8 cellular contexts compared by ENCODE assay signal in genomic region chr16:50245417-50246298, GRCh38. TPM values are rescaled to one million over a fixed set of nuclear protein-coding genes. Genes with fewer than 3 reads are reported as not detected.
DNase-seq lines count a peak whose midpoint lies in the region; ATAC-seq and TF ChIP-seq lines count a peak whose summit lies in the region.

No MANE protein-coding gene starts in this region.

- H3K79me1 ChIP-seq in IMR-90 (ENCODE audit: low read depth in 1 of 2, low read length in 2 of 2), result no peaks in the 10 kb centered on the region

- no peak overlapping the region for H3K9ac ChIP-seq in IMR-90 (ENCODE audit: low read depth, low read length)

- no peak overlapping the region for H3K18ac ChIP-seq in IMR-90 (ENCODE audit: low read depth, low read length)

- H4K8ac ChIP-seq in IMR-90 (ENCODE audit: low read depth in 2 of 2, low read length in 2 of 2), result peak overlapping the region; percentile 38 to 84; a peak in 2 of 4 replicates

- no peak overlapping the region for H2BK15ac ChIP-seq in IMR-90 (ENCODE audit: low read depth, low read length)

- no TSS peak for BruUV-seq in IMR-90 (replicated peaks; lab: Mats Ljungman, UMichigan)

- peaks cover 5% of the 10 kb centered on the region for H3K4me1 Mint-ChIP-seq in activated B cell treated with CpG ODN at 0.5 μM for 24 hours

- H3K36me3 ChIP-seq in DOHH2 (ENCODE audit: control insufficient read depth, low read length) (no peaks in the 10 kb centered on the region), IMR-90 (ENCODE audit: control insufficient read depth, insufficient read depth, low read length) (no peaks in the 10 kb centered on the region), lower lobe of right lung (no peaks in the 10 kb centered on the region)

- peaks cover 3% of the 10 kb centered on the region for H3K27me3 Mint-ChIP-seq in activated B cell treated with CpG ODN at 0.5 μM for 24 hours

- H2BK120ac ChIP-seq in IMR-90 (ENCODE audit: low read depth, low read length), result peak overlapping the region; percentile 47; the same call in 1 of the 2 replicates

- H3K56ac ChIP-seq in IMR-90 (ENCODE audit: extremely low read depth, insufficient read depth, low read length), result no peak overlapping the region

- no peaks in the 10 kb centered on the region for H3K9me1 ChIP-seq in IMR-90 (ENCODE audit: insufficient read depth, low read length)

- H4K20me1 ChIP-seq in DOHH2 (ENCODE audit: control insufficient read depth, insufficient read depth, low read depth, low read length) (no peaks in the 10 kb centered on the region), IMR-90 (ENCODE audit: insufficient read depth, low read length) (no peaks in the 10 kb centered on the region)

- CTCF ChIA-PET in IMR-90 (lab: Yijun Ruan, JAX), result interaction anchor here (1.1 kb wide), 1 partner anchor 35 kb away, joined by 3 read pairs; no protein-coding TSS in a partner anchor
- CTCF ChIA-PET in activated B cell treated with CpG ODN at 0.5 μM for 24 hours (lab: Charles Lee), result interaction anchor here (1.0 to 3.8 kb wide), 6 partner anchors 29 to 109 kb away, joined by 3 to 28 read pairs (median 6); no protein-coding TSS in a partner anchor

- TF ChIP-seq RAD21 in IMR-90 (IDR thresholded peaks at IDR 0.05; ENCODE audit: low read length), result peak; percentile 43

- peak overlapping the region; percentile 84 for H2AK9ac ChIP-seq in IMR-90 (replicated peaks; ENCODE audit: low read depth, low read length, poor library complexity)

- TF ChIP-seq CTCF in DOHH2 (IDR thresholded peaks at IDR 0.05; ENCODE audit: low read depth, low read length, poor library complexity, severe bottlenecking) (no peak), IMR-90 (conservative IDR thresholded peaks at IDR 0.05; ENCODE audit: low read depth, low read length) (peak; percentile 26; the same call in 1 of the 2 replicates), activated B cell treated with CpG ODN at 0.5 μM for 24 hours (IDR thresholded peaks at IDR 0.05) (no peak), coronary artery (IDR thresholded peaks at IDR 0.05) (no peak), lower lobe of right lung (IDR thresholded peaks at IDR 0.05) (peak; percentile 19)

- H3K27ac ChIP-seq in DOHH2 (ENCODE audit: low read depth, low read length) (no peak overlapping the region), IMR-90 (ENCODE audit: insufficient read depth, low read length) (no peak overlapping the region; the same call in 1 of the 2 replicates), coronary artery (peak overlapping the region in 1 of 2 donors; percentile 71), lower lobe of right lung (peak overlapping the region; percentile 73)

- H3K4me3 Mint-ChIP-seq in activated B cell treated with CpG ODN at 0.5 μM for 24 hours, result peak overlapping the region; percentile 77

- POLR2A ChIA-PET in IMR-90 (lab: Charles Lee; ENCODE audit: unreplicated experiment) (interaction anchor here (0.6 kb wide), 1 partner anchor 957 kb away, joined by 3 read pairs; no protein-coding TSS in a partner anchor), activated B cell treated with CpG ODN at 0.5 μM for 24 hours (lab: Charles Lee) (interaction anchor here (0.6 to 2.7 kb wide), 6 partner anchors 28 to 179 kb away, joined by 3 to 18 read pairs (median 3); partner anchors contain the start of gene HEATR3)

- H3K4me1 ChIP-seq in DOHH2 (ENCODE audit: control insufficient read depth, low read length) (peaks cover 9% of the 10 kb centered on the region), IMR-90 (ENCODE audit: control insufficient read depth, insufficient read depth, low read length) (peaks cover 8% of the 10 kb centered on the region), lower lobe of right lung (peaks cover 40% of the 10 kb centered on the region)

- no peak overlapping the region; the same call in 1 of the 2 replicates for H2AK5ac ChIP-seq in IMR-90 (ENCODE audit: low read depth, low read length)

- H3K79me2 ChIP-seq in DOHH2 (ENCODE audit: control insufficient read depth, low read length), result no peaks in the 10 kb centered on the region

- 4% methylated on average over 25 of the region's 74 CpGs; no CpG with 5 or more reads in 1 of the 2 experiments for WGBS in IMR-90 (ENCODE audit: extremely low coverage in 2 of 2, insufficient read length in 1 of 2), 2 experiments

- H2BK20ac ChIP-seq in IMR-90 (ENCODE audit: low read depth, low read length), result no peak overlapping the region

- peak overlapping the region; percentile 60 for H4K91ac ChIP-seq in IMR-90 (ENCODE audit: insufficient read depth, low read depth, low read length)

- H2AFZ ChIP-seq in IMR-90 (replicated peaks; ENCODE audit: low read length, poor library complexity), result peak overlapping the region; percentile 87

- no peak overlapping the region for H2BK5ac ChIP-seq in IMR-90 (ENCODE audit: low read depth, low read length, poor library complexity, severe bottlenecking)

- TF ChIP-seq POLR2A in IMR-90 (IDR thresholded peaks at IDR 0.05; ENCODE audit: low read depth, low read length), result no peak

- in situ Hi-C loops in IMR-90 (cut with MboI; ENCODE audit: low sequenced_read_pairs), result no loop called here

- H3K27ac Mint-ChIP-seq in activated B cell treated with CpG ODN at 0.5 μM for 24 hours, result no peak overlapping the region

- peak overlapping the region; percentile 91 for H3K4ac ChIP-seq in IMR-90 (ENCODE audit: low read depth, low read length)

- intact Hi-C loops in IMR-90 (cut with micrococcal nuclease) (no loop called here), activated B cell treated with CpG ODN at 0.5 μM for 24 hours (cut with micrococcal nuclease) (loop anchor here (1.0 to 2.0 kb wide), 6 partner anchors 15 to 124 kb away; partner anchors contain the start of gene ADCY7), lower lobe of right lung (cut with DNase I) (no loop called here)

- H3K23ac ChIP-seq in IMR-90 (ENCODE audit: low read depth, low read length), result 0 out of 2 replicates have a peak overlapping the region, but pooled peaks have one; percentile 38

- ATAC-seq in GM21447 (IDR thresholded peaks at IDR 0.05; ENCODE audit: unreplicated experiment) (peak; percentile 73), IMR-90 (ENCODE audit: low read depth) (peak; percentile 89), activated B cell treated with CpG ODN at 0.5 μM for 24 hours (ENCODE audit: low read depth) (peak; percentile 89), lower lobe of right lung (peak; percentile 76 to 84)

- peaks cover 27% of the 10 kb centered on the region for H3K27me3 ChIP-seq in DOHH2 (ENCODE audit: control insufficient read depth, low read length)
- H3K27me3 ChIP-seq in IMR-90 (ENCODE audit: control insufficient read depth, insufficient read depth, low read length), result peaks cover 21% of the 10 kb centered on the region
- no peaks in the 10 kb centered on the region for H3K27me3 ChIP-seq in lower lobe of right lung (ENCODE audit: low read depth)

- H3K14ac ChIP-seq in IMR-90 (replicated peaks; ENCODE audit: low read depth, low read length), result 0 out of 2 replicates have a peak overlapping the region, but pooled peaks have one; percentile 62

- 0 out of 2 replicates have a peak overlapping the region, but pooled peaks have one; percentile 46 for H4K5ac ChIP-seq in IMR-90 (ENCODE audit: low read depth, low read length)

- H3K36me3 Mint-ChIP-seq in activated B cell treated with CpG ODN at 0.5 μM for 24 hours (ENCODE audit: low read depth), result no peaks in the 10 kb centered on the region

- H3K4me2 ChIP-seq in DOHH2 (ENCODE audit: low read length) (peak overlapping the region; percentile 77), IMR-90 (ENCODE audit: low read depth, low read length) (peak overlapping the region; percentile 82)

- no peaks in the 10 kb centered on the region for H3K9me2 ChIP-seq in DOHH2 (replicated peaks; ENCODE audit: control insufficient read depth, low read length)

- no peaks in the 10 kb centered on the region for H3K9me3 ChIP-seq in DOHH2 (ENCODE audit: control insufficient read depth, insufficient read depth, low read length)
- no peaks in the 10 kb centered on the region for H3K9me3 ChIP-seq in IMR-90 (ENCODE audit: control insufficient read depth, insufficient read depth, low read length)
- H3K9me3 ChIP-seq in lower lobe of right lung, result no peaks in the 10 kb centered on the region

- H3F3A ChIP-seq in DOHH2 (ENCODE audit: control insufficient read depth, insufficient read depth), result no peaks in the 10 kb centered on the region

- DNase-seq in IMR-90 (peak; percentile 45), activated B cell treated with CpG ODN at 0.5 μM for 24 hours (peak; percentile 65), coronary artery (ENCODE audit: low spot score) (no peak), lower lobe of right lung (peak; percentile 77), NCI-H446 treated with DMSO at 0.1 percent for 48 hours (lab: John Stamatoyannopoulos, UW) (no peak)
- DNase-seq in stimulated activated CD8-positive, alpha-beta memory T cell treated with anti-CD3 and anti-CD28 coated beads, Interleukin-2, amount 100 ng/mL, for 48 hours (ENCODE audit: low read depth in 2 of 2), result peak; percentile 35 to 71

- H3K4me3 ChIP-seq in DOHH2 (ENCODE audit: low read length), result peak overlapping the region; percentile 73
- peak overlapping the region; percentile 53 for H3K4me3 ChIP-seq in IMR-90 (ENCODE audit: insufficient read depth, low read depth, low read length)
- H3K4me3 ChIP-seq in coronary artery, result peak overlapping the region; percentile 87
- peak overlapping the region; percentile 76 for H3K4me3 ChIP-seq in lower lobe of right lung

- no peaks in the 10 kb centered on the region for H3K9me3 Mint-ChIP-seq in activated B cell treated with CpG ODN at 0.5 μM for 24 hours

- dilution Hi-C loops in IMR-90 (cut with HindIII; ENCODE audit: low sequenced_read_pairs, unreplicated experiment), result no loop called here

TF ChIP-seq in IMR-90, 13 proteins besides CTCF, POLR2A, EP300 and RAD21 (continues in another document):
- TF ChIP-seq NFE2L2 (IDR thresholded peaks at IDR 0.05; ENCODE audit: low read depth, low read length), result no peak
- no peak for TF ChIP-seq USF2 (IDR thresholded peaks at IDR 0.05; ENCODE audit: low read depth, low read length)
- peak; percentile 54; the same call in 1 of the 2 replicates for TF ChIP-seq MAZ (IDR thresholded peaks at IDR 0.05; ENCODE audit: borderline replicate concordance, low read depth, low read length)
- TF ChIP-seq CEBPB (IDR thresholded peaks at IDR 0.05; ENCODE audit: low read depth, low read length), result peak; percentile 11; the same call in 1 of the 2 replicates
- TF ChIP-seq BHLHE40 (IDR thresholded peaks at IDR 0.05; ENCODE audit: low read depth, low read length), result peak; percentile 49; the same call in 1 of the 2 replicates

RNA-seq across cellular contexts. Expression of gene ADCY7, which starts 20.7 kb away (rescaled TPM):
- total RNA-seq in IMR-90 (2012; rRNA removed) (12.2 and 15.2 TPM in 2 replicates), activated B cell treated with CpG ODN at 0.5 μM for 24 hours (109 and 128 TPM in 2 replicates), lower lobe of right lung (115 TPM)
- 16.6 and 17.1 TPM in 2 replicates for polyA plus RNA-seq in IMR-90 (2012; rRNA removed)
- 8.3 and 16.7 TPM in 2 replicates for polyA plus RNA-seq in IMR-90 (2012; cell fraction: cytosol; rRNA removed)
- 29.6 and 55.4 TPM in 2 replicates for polyA plus RNA-seq in IMR-90 (2012; cell fraction: nucleus; rRNA removed; ENCODE audit: low replicate concordance)

Comparison
In these comparisons a context has a peak if more than half of its experiments do, and no peak if none do; other contexts are left out.
1. CTCF ChIP-seq: peak in IMR-90 (single experiment) and lower lobe of right lung (single experiment); none in DOHH2 (single experiment), activated B cell treated with CpG ODN at 0.5 μM for 24 hours (single experiment) and coronary artery (single experiment).
2. DNase-seq: peak in IMR-90 (single experiment), activated B cell treated with CpG ODN at 0.5 μM for 24 hours (single experiment), lower lobe of right lung (single experiment) and stimulated activated CD8-positive, alpha-beta memory T cell treated with anti-CD3 and anti-CD28 coated beads, Interleukin-2, amount 100 ng/mL, for 48 hours (2 of 2); none in coronary artery (single experiment) and NCI-H446 treated with DMSO at 0.1 percent for 48 hours (single experiment).
3. Peak in every context shown above with its lines, with median percentiles within 50 percentile points of each other: H3K4me3 ChIP-seq and ATAC-seq.